ENCODE assay signal across 9 cellular contexts in genomic region chr9:36995927-36996471, GRCh38. TPM values are rescaled to one million over a fixed set of nuclear protein-coding genes. Genes with fewer than 3 reads are reported as not detected.
DNase-seq lines count a peak whose midpoint lies in the region; ATAC-seq and TF ChIP-seq lines count a peak whose summit lies in the region.
"Had no signal": no experiment of that assay in that cellular context is flagged by ENCODE, and none has a peak within 500 bp of the region (broad histone marks: within the 10 kb centered on the region; RNA-seq: fewer than 3 reads in every experiment).

No MANE protein-coding gene starts in this region.

- peaks cover 3% of the 10 kb centered on the region; the same call in 1 of the 2 replicates for H3K9me3 ChIP-seq in DOHH2 (ENCODE audit: control insufficient read depth, insufficient read depth, low read length)
- H3K9me3 ChIP-seq in colonic mucosa, result no peaks in the 10 kb centered on the region

- H3K9me2 ChIP-seq in DOHH2 (replicated peaks; ENCODE audit: control insufficient read depth, low read length), result no peaks in the 10 kb centered on the region

- peaks cover 15% of the 10 kb centered on the region for H3F3A ChIP-seq in DOHH2 (ENCODE audit: control insufficient read depth, insufficient read depth)

- peak overlapping the region; percentile 62 for H3K27ac ChIP-seq in DOHH2 (ENCODE audit: low read depth, low read length)
- no peak overlapping the region for H3K27ac ChIP-seq in colonic mucosa
- H3K27ac ChIP-seq: epithelial cell of prostate had no signal

- peaks cover 87% of the 10 kb centered on the region for H3K36me3 Mint-ChIP-seq in activated B cell treated with CpG ODN at 0.5 μM for 24 hours (ENCODE audit: low read depth)

- CTCF ChIA-PET in activated B cell treated with CpG ODN at 0.5 μM for 24 hours (lab: Charles Lee), result interaction anchor here (0.6 to 2.2 kb wide), 23 partner anchors 8 to 419 kb away, joined by 3 to 19 read pairs (median 4); partner anchors contain the start of gene ZCCHC7

- peaks cover 98% of the 10 kb centered on the region for H3K79me2 ChIP-seq in DOHH2 (ENCODE audit: control insufficient read depth, low read length)

- H3K9me3 Mint-ChIP-seq in activated B cell treated with CpG ODN at 0.5 μM for 24 hours, result peaks cover 4% of the 10 kb centered on the region

- H3K4me1 Mint-ChIP-seq in activated B cell treated with CpG ODN at 0.5 μM for 24 hours, result peaks cover 96% of the 10 kb centered on the region

- TF ChIP-seq CTCF in DOHH2 (IDR thresholded peaks at IDR 0.05; ENCODE audit: low read depth, low read length, poor library complexity, severe bottlenecking) (peak; percentile 70), activated B cell treated with CpG ODN at 0.5 μM for 24 hours (IDR thresholded peaks at IDR 0.05) (no peak), colonic mucosa (IDR thresholded peaks at IDR 0.05) (peak; percentile 52)

- peak overlapping the region; percentile 97 for H3K27ac Mint-ChIP-seq in activated B cell treated with CpG ODN at 0.5 μM for 24 hours

- H3K9ac ChIP-seq in colonic mucosa (ENCODE audit: low read depth in 2 of 2, low read length in 2 of 2), result peak overlapping the region in 1 of 2 donors; percentile 26

- H3K4me2 ChIP-seq in DOHH2 (ENCODE audit: low read length), result peak overlapping the region; percentile 52

- intact Hi-C loops in activated B cell treated with CpG ODN at 0.5 μM for 24 hours (cut with micrococcal nuclease) (loop anchor here (1.0 to 10.0 kb wide), 3 partner anchors 15 to 361 kb away; no protein-coding TSS in a partner anchor), colonic mucosa (cut with DNase I) (loop anchor here (5.0 kb wide), 1 partner anchor 396 kb away; no protein-coding TSS in a partner anchor)

- H4K20me1 ChIP-seq in DOHH2 (ENCODE audit: control insufficient read depth, insufficient read depth, low read depth, low read length), result peaks cover 10% of the 10 kb centered on the region

- H3K4me1 ChIP-seq in DOHH2 (ENCODE audit: control insufficient read depth, low read length) (peaks cover 89% of the 10 kb centered on the region), colonic mucosa (no peaks in the 10 kb centered on the region)

- no peaks in the 10 kb centered on the region for H3K27me3 Mint-ChIP-seq in activated B cell treated with CpG ODN at 0.5 μM for 24 hours

- peak overlapping the region; percentile 17; the same call in 1 of the 2 replicates for H3K4me3 ChIP-seq in DOHH2 (ENCODE audit: low read length)
- H3K4me3 ChIP-seq in colonic mucosa, result peak overlapping the region; percentile 22

- peak overlapping the region; percentile 47 for H3K4me3 Mint-ChIP-seq in activated B cell treated with CpG ODN at 0.5 μM for 24 hours

- DNase-seq in NCI-H2227 (lab: John Stamatoyannopoulos, UW; ENCODE audit: unreplicated experiment), result peak; percentile 53
- peak; percentile 56 for DNase-seq in activated B cell treated with CpG ODN at 0.5 μM for 24 hours
- peak; percentile 50 for DNase-seq in colonic mucosa
- peak; percentile 72 to 75 for DNase-seq in lung microvascular endothelial cell (ENCODE audit: low read depth in 2 of 2)
- DNase-seq in stimulated activated CD8-positive, alpha-beta memory T cell treated with anti-CD3 and anti-CD28 coated beads, Interleukin-4, amount 100 ng/mL, for 48 hours, result peak; percentile 73
- DNase-seq in NCI-H2171 treated with DMSO at 0.1 percent for 48 hours (lab: John Stamatoyannopoulos, UW), result no peak

- H3K36me3 ChIP-seq in DOHH2 (ENCODE audit: control insufficient read depth, low read length), result peaks cover 95% of the 10 kb centered on the region
- H3K36me3 ChIP-seq in colonic mucosa, result no peaks in the 10 kb centered on the region

- POLR2A ChIA-PET in activated B cell treated with CpG ODN at 0.5 μM for 24 hours (lab: Charles Lee), result interaction anchor here (0.6 to 7.3 kb wide), 20 partner anchors 8 to 415 kb away, joined by 3 to 119 read pairs (median 7); partner anchors contain the start of genes PAX5 and ZCCHC7

- ATAC-seq in HG02642 (IDR thresholded peaks at IDR 0.05; ENCODE audit: poor library complexity, unreplicated experiment), result peak; percentile 33
- ATAC-seq in activated B cell treated with CpG ODN at 0.5 μM for 24 hours (ENCODE audit: low read depth), result peak; percentile 29

- no peaks in the 10 kb centered on the region for H3K27me3 ChIP-seq in DOHH2 (ENCODE audit: control insufficient read depth, low read length)
- no peaks in the 10 kb centered on the region for H3K27me3 ChIP-seq in colonic mucosa

RNA-seq across cellular contexts. Expression of gene PAX5, which starts 38.1 kb away (rescaled TPM):
- 580 and 619 TPM in 2 replicates for total RNA-seq in activated B cell treated with CpG ODN at 0.5 μM for 24 hours
- total RNA-seq in colonic mucosa, result under 1 TPM; 0.08 to 0.32 TPM
- not detected in 2 replicates for total RNA-seq in lung microvascular endothelial cell

Comparison
In these comparisons a context has a peak if more than half of its experiments do, and no peak if none do; other contexts are left out.
1. RNA of gene PAX5, which starts 38.1 kb away (total RNA-seq): 580 to 619 TPM in activated B cell treated with CpG ODN at 0.5 μM for 24 hours; 0.08 to 0.32 TPM in colonic mucosa and not detected in lung microvascular endothelial cell; every median in the first group is over 100 times any median in the second.